ENCODE assay signal across 21 cellular contexts in genomic region chr20:22826306-22827230, GRCh38.
DNase-seq lines count a peak whose midpoint lies in the region; ATAC-seq, FAIRE-seq and TF ChIP-seq lines count a peak whose summit lies in the region.
"Had no signal": no experiment of that assay in that cellular context is flagged by ENCODE, and none has a peak within 500 bp of the region (broad histone marks: within the 10 kb centered on the region; RNA-seq: fewer than 3 reads in every experiment).

No MANE protein-coding gene starts in this region.

- H3F3A ChIP-seq in MM.1S (ENCODE audit: insufficient read depth, low read length) = no peaks in the 10 kb centered on the region

- no peak for TF ChIP-seq POLR2A in vagina (IDR thresholded peaks at IDR 0.05)
- no peak for TF ChIP-seq POLR2A in tibial nerve (IDR thresholded peaks at IDR 0.05)

- H3K9me3 Mint-ChIP-seq in endodermal cell = no peaks in the 10 kb centered on the region
- H3K9me3 Mint-ChIP-seq: CD8-positive, alpha-beta T cell had no signal

- DNase-seq in RWPE2 (ENCODE audit: low spot score) = no peak
- peak; percentile 15 for DNase-seq in endodermal cell
- DNase-seq in keratinocyte (ENCODE audit: low read depth, low spot score) = no peak
- peak; percentile 54 to 55 for DNase-seq in vagina (ENCODE audit: extremely low spot score in 2 of 2)
- no peak for DNase-seq in MM.1S
- no peak for DNase-seq in mucosa of gallbladder (ENCODE audit: low spot score)
- no peak for DNase-seq in tibial nerve (ENCODE audit: low spot score in 2 of 2)
- DNase-seq: BE2C; CD8-positive, alpha-beta T cell; COR-L47; DMS153; DMS79 treated with DMSO at 0.1 percent for 48 hours; EL; GOT3; H9 had no signal

- no peak for TF ChIP-seq EP300 in tibial nerve (IDR thresholded peaks at IDR 0.05)

- H3K36me3 Mint-ChIP-seq in endodermal cell (ENCODE audit: low read depth) = no peaks in the 10 kb centered on the region
- H3K36me3 Mint-ChIP-seq: CD8-positive, alpha-beta T cell had no signal

- H3K9me2 ChIP-seq in MM.1S (replicated peaks; ENCODE audit: insufficient read depth, low read length) = no peaks in the 10 kb centered on the region

- no peak overlapping the region for H3K27ac Mint-ChIP-seq in endodermal cell
- H3K27ac Mint-ChIP-seq: CD8-positive, alpha-beta T cell had no signal

- no peaks in the 10 kb centered on the region for H3K9me3 ChIP-seq in RWPE2 (ENCODE audit: severe bottlenecking)
- no peaks in the 10 kb centered on the region for H3K9me3 ChIP-seq in endodermal cell (ENCODE audit: control insufficient read depth, low read length)
- no peaks in the 10 kb centered on the region for H3K9me3 ChIP-seq in keratinocyte (ENCODE audit: control insufficient read depth, low read depth, low read length)
- H3K9me3 ChIP-seq in vagina = no peaks in the 10 kb centered on the region
- H3K9me3 ChIP-seq in MM.1S (replicated peaks; ENCODE audit: insufficient read depth, low read length) = no peaks in the 10 kb centered on the region
- H3K9me3 ChIP-seq in tibial nerve = no peaks in the 10 kb centered on the region
- H3K9me3 ChIP-seq: BE2C had no signal

- no peak overlapping the region for H2AFZ ChIP-seq in keratinocyte (ENCODE audit: control insufficient read depth, low read length)
- no peak overlapping the region for H2AFZ ChIP-seq in MM.1S (ENCODE audit: low read length)

- dilution Hi-C loops in keratinocyte (cut with MboI; ENCODE audit: extremely low pct_ligation_motif_present, low sequenced_read_pairs) = no loop called here

- no peak overlapping the region for H3K4me3 Mint-ChIP-seq in endodermal cell
- H3K4me3 Mint-ChIP-seq: CD8-positive, alpha-beta T cell; H9 had no signal

- no peaks in the 10 kb centered on the region for H3K9me1 ChIP-seq in keratinocyte (ENCODE audit: control insufficient read depth, extremely low read depth, insufficient read depth, low read length)

- peak overlapping the region; percentile 62 for H3K4me2 ChIP-seq in keratinocyte (ENCODE audit: control insufficient read depth, extremely low read depth, insufficient read depth, low read depth, low read length)
- no peak overlapping the region for H3K4me2 ChIP-seq in MM.1S (ENCODE audit: low read depth, low read length)

- H3K9ac ChIP-seq in endodermal cell (ENCODE audit: extremely low read depth, low read length, poor library complexity, severe bottlenecking) (no peak overlapping the region), keratinocyte (ENCODE audit: control insufficient read depth, extremely low read depth, insufficient read depth, low read length) (no peak overlapping the region), MM.1S (ENCODE audit: low read length) (no peak overlapping the region)

- 90 to 95% methylated on average over 7 to 8 of the region's 8 CpGs for WGBS in endodermal cell (ENCODE audit: insufficient coverage in 1 of 2, insufficient read length in 1 of 2), 2 experiments
- 79 to 83% methylated on average over 8 of the region's 8 CpGs for WGBS in tibial nerve, 2 donors

- H3K27me3 ChIP-seq in RWPE2 (ENCODE audit: insufficient read depth, poor library complexity, severe bottlenecking) = no peaks in the 10 kb centered on the region
- no peaks in the 10 kb centered on the region for H3K27me3 ChIP-seq in endodermal cell (ENCODE audit: control insufficient read depth, insufficient read depth, low read length, poor library complexity, severe bottlenecking)
- no peaks in the 10 kb centered on the region for H3K27me3 ChIP-seq in keratinocyte (ENCODE audit: control insufficient read depth, extremely low read depth, insufficient read depth, low read length)
- no peaks in the 10 kb centered on the region for H3K27me3 ChIP-seq in vagina
- H3K27me3 ChIP-seq in MM.1S (replicated peaks; ENCODE audit: insufficient read depth, low read length) = no peaks in the 10 kb centered on the region
- no peaks in the 10 kb centered on the region for H3K27me3 ChIP-seq in tibial nerve
- H3K27me3 ChIP-seq: BE2C had no signal

- no peaks in the 10 kb centered on the region for H3K4me1 Mint-ChIP-seq in endodermal cell
- H3K4me1 Mint-ChIP-seq: H9 had no signal

- H3K4me1 ChIP-seq in RWPE2 (ENCODE audit: insufficient read depth, poor library complexity, severe bottlenecking) (peaks cover 33% of the 10 kb centered on the region), endodermal cell (ENCODE audit: control insufficient read depth, insufficient read depth, low read length) (no peaks in the 10 kb centered on the region), keratinocyte (ENCODE audit: control insufficient read depth, extremely low read depth, insufficient read depth, low read length) (peaks cover 46% of the 10 kb centered on the region), vagina (no peaks in the 10 kb centered on the region), MM.1S (ENCODE audit: low read length) (no peaks in the 10 kb centered on the region), tibial nerve (no peaks in the 10 kb centered on the region)
- H3K4me1 ChIP-seq: BE2C had no signal

- H4K20me1 ChIP-seq in keratinocyte (ENCODE audit: control insufficient read depth, extremely low read depth, insufficient read depth, low read length) (no peaks in the 10 kb centered on the region), MM.1S (ENCODE audit: insufficient read depth, low read length) (no peaks in the 10 kb centered on the region)

- no peaks in the 10 kb centered on the region for H3K79me2 ChIP-seq in keratinocyte (ENCODE audit: control insufficient read depth, insufficient read depth, low read length)
- H3K79me2 ChIP-seq in MM.1S (ENCODE audit: low read length) = no peaks in the 10 kb centered on the region

- H3K27me3 Mint-ChIP-seq in endodermal cell (ENCODE audit: insufficient read depth) = peaks cover 29% of the 10 kb centered on the region

- H3K36me3 ChIP-seq in RWPE2 (ENCODE audit: low read depth) (no peaks in the 10 kb centered on the region), endodermal cell (ENCODE audit: control insufficient read depth, insufficient read depth, low read length) (no peaks in the 10 kb centered on the region), keratinocyte (ENCODE audit: control insufficient read depth in 2 of 2, extremely low read depth in 1 of 2, insufficient read depth in 2 of 2, low read length in 2 of 2) (no peaks in the 10 kb centered on the region), vagina (no peaks in the 10 kb centered on the region), MM.1S (replicated peaks; ENCODE audit: insufficient read depth, low read length) (no peaks in the 10 kb centered on the region), tibial nerve (no peaks in the 10 kb centered on the region)
- H3K36me3 ChIP-seq: BE2C had no signal

- intact Hi-C loops in vagina (cut with DNase I) = no loop called here

- peak; percentile 75 for FAIRE-seq in keratinocyte (lab: Jason Lieb, UNC)
- FAIRE-seq: A204.1, D721Med, G401.6, GM12891, HepG2 had no signal

- TF ChIP-seq CTCF in RWPE2 (IDR thresholded peaks at IDR 0.05; ENCODE audit: poor library complexity, severe bottlenecking) = no peak
- no peak for TF ChIP-seq CTCF in endodermal cell (conservative IDR thresholded peaks at IDR 0.05)
- TF ChIP-seq CTCF in keratinocyte (optimal IDR thresholded peaks at IDR 0.05 in 1 of 3, IDR thresholded peaks at IDR 0.05 in 1 of 3, conservative IDR thresholded peaks at IDR 0.05 in 1 of 3; ENCODE audit: extremely low read depth in 1 of 3, insufficient read depth in 2 of 3, low read length in 3 of 3) = no peak
- no peak for TF ChIP-seq CTCF in vagina (IDR thresholded peaks at IDR 0.05)
- TF ChIP-seq CTCF in MM.1S (IDR thresholded peaks at IDR 0.05; ENCODE audit: low read length) = no peak
- TF ChIP-seq CTCF in tibial nerve (IDR thresholded peaks at IDR 0.05) = no peak

- ATAC-seq in RWPE2 (ENCODE audit: low read depth) = no peak; the same call in 2 of the 3 replicates
- ATAC-seq: CD8-positive, alpha-beta T cell; HepG2 had no signal

- H3K4me3 ChIP-seq in RWPE2 (ENCODE audit: severe bottlenecking) (no peak overlapping the region), endodermal cell (ENCODE audit: low read length) (no peak overlapping the region), keratinocyte (ENCODE audit: control insufficient read depth in 2 of 3, extremely low read depth in 1 of 3, insufficient read depth in 2 of 3, low read depth in 1 of 3, low read length in 3 of 3) (peak overlapping the region in 1 of 3 experiments; percentile 43), vagina (no peak overlapping the region), MM.1S (ENCODE audit: low read length) (no peak overlapping the region), tibial nerve (no peak overlapping the region)

- H3K27ac ChIP-seq in RWPE2 (ENCODE audit: poor library complexity, severe bottlenecking) = peak overlapping the region; percentile 52
- H3K27ac ChIP-seq in endodermal cell (ENCODE audit: low read depth, low read length) = no peak overlapping the region
- peak overlapping the region; percentile 2 for H3K27ac ChIP-seq in keratinocyte (ENCODE audit: control insufficient read depth, insufficient read depth, low read length)
- no peak overlapping the region for H3K27ac ChIP-seq in vagina
- no peak overlapping the region for H3K27ac ChIP-seq in MM.1S (ENCODE audit: low read length)
- H3K27ac ChIP-seq in tibial nerve = no peak overlapping the region
- H3K27ac ChIP-seq: C4-2B had no signal

Comparison
In these comparisons a context has a peak if more than half of its experiments do, and no peak if none do; other contexts are left out.
1. DNase-seq: peak in endodermal cell (single experiment) and vagina (2 of 2); none in RWPE2 (single experiment), keratinocyte (single experiment), MM.1S (single experiment), mucosa of gallbladder (single experiment) and tibial nerve (0 of 2).
2. H3K27ac ChIP-seq: peak in RWPE2 (single experiment) and keratinocyte (single experiment); none in endodermal cell (single experiment), vagina (single experiment), MM.1S (single experiment) and tibial nerve (0 of 4).